24 cellular contexts compared by ENCODE assay signal in the genomic region with DNA sequence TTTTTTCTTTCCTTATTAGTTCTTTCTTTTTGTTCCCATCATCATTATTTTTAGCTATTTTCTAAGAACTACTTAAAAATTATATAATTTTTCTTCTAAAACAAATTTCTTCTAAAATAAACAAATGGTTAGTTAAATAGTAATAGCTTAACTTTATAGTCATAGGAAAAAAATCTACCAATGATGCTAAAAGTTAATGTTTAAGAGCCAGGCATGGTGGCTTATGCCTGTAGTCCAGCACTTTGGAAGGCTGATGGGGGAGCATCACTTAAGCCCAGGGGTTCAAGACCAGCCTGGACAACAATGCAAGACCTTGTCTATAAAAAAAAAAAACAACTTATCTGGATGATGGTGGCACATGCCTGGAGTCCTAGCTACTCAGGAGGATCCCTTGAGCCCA.
"Had no signal": no experiment of that assay in that cellular context is flagged by ENCODE, and none has a peak within 500 bp of the region (broad histone marks: within the 10 kb centered on the region; RNA-seq: fewer than 3 reads in every experiment).

No MANE protein-coding gene starts in this region.

- H3K9ac ChIP-seq: parathyroid adenoma had no signal

- DNase-seq: effector memory CD8-positive, alpha-beta T cell; erythroblast; esophagus squamous epithelium; foreskin melanocyte; head of caudate nucleus; left cardiac atrium; left lung; mammary epithelial cell; natural killer cell; stimulated activated CD4-positive, alpha-beta T cell treated with anti-CD3 and anti-CD28 coated beads, Interleukin-2, amount 100 ng/mL, for 24 hours; stimulated activated CD4-positive, alpha-beta T cell treated with anti-CD3 and anti-CD28 coated beads, Interleukin-4, amount 100 ng/mL, for 24 hours; stimulated activated naive CD4-positive, alpha-beta T cell treated with Interleukin-2 at 50 U/mL for 16 hours; stomach; thyroid gland; trophoblast cell had no signal

- H3K27ac ChIP-seq: coronary artery, esophagus squamous epithelium, left lung, neutrophil, parathyroid adenoma, right atrium auricular region, stomach, thyroid gland had no signal

- H3K4me1 ChIP-seq: esophagus squamous epithelium, left lung, parathyroid adenoma, right atrium auricular region, stomach, thyroid gland had no signal

- H3K27me3 ChIP-seq: esophagus squamous epithelium, hepatocyte, left lung, right atrium auricular region, stomach, thyroid gland had no signal

- ATAC-seq: effector memory CD8-positive, alpha-beta T cell; left cardiac atrium; left lung; natural killer cell; sciatic nerve; stimulated activated effector memory CD8-positive, alpha-beta T cell treated with anti-CD3 and anti-CD28 coated beads, Interleukin-12 subunit alpha, Interleukin-12 subunit beta, amount 100 ng/mL, for 72 hours had no signal

- H2AFZ ChIP-seq: hepatocyte, parathyroid adenoma had no signal

- H3K4me3 ChIP-seq: coronary artery, esophagus squamous epithelium, hepatocyte, left lung, right atrium auricular region, stomach, thyroid gland had no signal

- FAIRE-seq: endometrium, islet of Langerhans had no signal

- H3K36me3 ChIP-seq: left lung, neutrophil, right atrium auricular region, stomach, thyroid gland had no signal

- H3K9me3 ChIP-seq: esophagus squamous epithelium, left lung, neutrophil, right atrium auricular region, stomach, thyroid gland had no signal
